8 cellular contexts compared by ENCODE assay signal in genomic region chr6:31651602-31652191, GRCh38. TPM values are rescaled to one million over a fixed set of nuclear protein-coding genes. Genes with fewer than 3 reads are reported as not detected.
DNase-seq lines count a peak whose midpoint lies in the region; ATAC-seq, FAIRE-seq and TF ChIP-seq lines count a peak whose summit lies in the region.

No MANE protein-coding gene starts in this region.

- peaks cover 31 to 65% (median 56%) of the 10 kb centered on the region in 4 donors for H3K36me3 ChIP-seq in stomach

- peak overlapping the region; percentile 97 to 99 (median 98) for H3K27ac ChIP-seq in stomach

- H3K4me1 ChIP-seq in stomach = peaks cover 16 to 55% (median 39%) of the 10 kb centered on the region in 4 donors

- TF ChIP-seq EP300 in stomach (IDR thresholded peaks at IDR 0.05) = no peak

- FAIRE-seq in RCC 7860 (lab: Jason Lieb, UNC) = no peak

- peak; percentile 70 for DNase-seq in NCI-H1436 (lab: John Stamatoyannopoulos, UW)
- no peak for DNase-seq in NCI-H1436 treated with DMSO at 0.1 percent for 48 hours (lab: John Stamatoyannopoulos, UW)
- DNase-seq in HT-29 (ENCODE audit: low spot score) = peak; percentile 70
- DNase-seq in RCC 7860 (ENCODE audit: low spot score) = peak; percentile 51
- peak; percentile 79 for DNase-seq in choroid plexus epithelial cell (ENCODE audit: low read depth)
- DNase-seq in left colon = peak in 1 of 2 donors; percentile 85
- DNase-seq in stomach = no peak

- peak; percentile 31 for ATAC-seq in GM21423 (IDR thresholded peaks at IDR 0.05; ENCODE audit: unreplicated experiment)
- ATAC-seq in left colon = peak; percentile 73

- H3K27me3 ChIP-seq in stomach = no peaks in the 10 kb centered on the region

- H3K9me3 ChIP-seq in stomach = no peaks in the 10 kb centered on the region

- H3K4me3 ChIP-seq in choroid plexus epithelial cell (ENCODE audit: low read depth, low read length) (peak overlapping the region; percentile 89), stomach (peak overlapping the region; percentile 67 to 87 (median 82))

- no peak for TF ChIP-seq POLR2A in stomach (IDR thresholded peaks at IDR 0.05)

- 0 to 2% (median 1%) methylated on average over 15 to 29 of the region's 29 CpGs for WGBS in stomach, 5 donors

- TF ChIP-seq CTCF in choroid plexus epithelial cell (conservative IDR thresholded peaks at IDR 0.05; ENCODE audit: low read depth, low read length) = no peak
- TF ChIP-seq CTCF in stomach (IDR thresholded peaks at IDR 0.05) = no peak

- intact Hi-C loops in left colon (cut with DNase I, micrococcal nuclease) (no loop called here), stomach (cut with DNase I; ENCODE audit: low total_unique reads) (no loop called here)

RNA-seq across cellular contexts. Expression of gene BAG6, which starts 0.8 kb away (rescaled TPM):
- 307 and 336 TPM in 2 replicates for total RNA-seq in HT-29 (2014; rRNA removed; shearing (Covaris generic))
- total RNA-seq in left colon (100 to 1,000 TPM; 272 to 282 TPM), stomach (100 to 1,000 TPM; 111 to 169 (median 141) TPM)
- 100 to 1,000 TPM; 157 to 287 (median 180) TPM for polyA plus RNA-seq in stomach

RNA-seq across cellular contexts. Expression of gene APOM, which starts 4.0 kb away (rescaled TPM):
- 1.8 and 4.2 TPM in 2 replicates for total RNA-seq in HT-29 (2014; rRNA removed; shearing (Covaris generic))
- total RNA-seq in left colon (1 to 10 TPM; 2.0 to 3.1 TPM), stomach (1 to 10 TPM in 2 of 5 donors, not detected in 3; 1.3 to 1.9 TPM)
- polyA plus RNA-seq in stomach = 10 to 100 TPM in 1 of 3 donors, 1 to 10 TPM in 2; 6.4 to 14.2 (median 6.5) TPM

RNA-seq across cellular contexts. Expression of gene C6orf47, which starts 8.9 kb away (rescaled TPM):
- total RNA-seq in HT-29 (2014; rRNA removed; shearing (Covaris generic)) = 24.7 and 29.1 TPM in 2 replicates
- total RNA-seq in left colon = 10 to 100 TPM; 35.7 to 36.3 TPM
- total RNA-seq in stomach = 10 to 100 TPM; 12.8 to 44.9 (median 32.0) TPM
- polyA plus RNA-seq in stomach = 10 to 100 TPM; 10.5 to 16.0 (median 13.0) TPM

RNA-seq across cellular contexts. Expression of gene GPANK1, which starts 13.1 kb away (rescaled TPM):
- total RNA-seq in HT-29 (2014; rRNA removed; shearing (Covaris generic)) = 11.7 and 17.2 TPM in 2 replicates
- total RNA-seq in left colon (10 to 100 TPM; 11.1 to 15.2 TPM), stomach (10 to 100 TPM in 4 of 5 donors, 1 to 10 TPM in 1; 5.8 to 36.8 (median 10.6) TPM)
- 10 to 100 TPM; 13.0 to 17.9 (median 13.4) TPM for polyA plus RNA-seq in stomach

RNA-seq across cellular contexts. Expression of gene CSNK2B, which starts 14.2 kb away (rescaled TPM):
- 219 and 225 TPM in 2 replicates for total RNA-seq in HT-29 (2014; rRNA removed; shearing (Covaris generic))
- total RNA-seq in left colon = 100 to 1,000 TPM; 137 to 155 TPM
- 100 to 1,000 TPM in 3 of 5 donors, 10 to 100 TPM in 2; 11.3 to 375 (median 142) TPM for total RNA-seq in stomach
- polyA plus RNA-seq in stomach = 100 to 1,000 TPM; 152 to 233 (median 181) TPM

Comparison
In these comparisons a context has a peak if more than half of its experiments do, and no peak if none do; other contexts are left out.
1. DNase-seq: peak in NCI-H1436 (single experiment), HT-29 (single experiment), RCC 7860 (single experiment) and choroid plexus epithelial cell (single experiment); none in NCI-H1436 treated with DMSO at 0.1 percent for 48 hours (single experiment) and stomach (single experiment).